ENCODE assay signal across 1 cellular context in the genomic region with DNA sequence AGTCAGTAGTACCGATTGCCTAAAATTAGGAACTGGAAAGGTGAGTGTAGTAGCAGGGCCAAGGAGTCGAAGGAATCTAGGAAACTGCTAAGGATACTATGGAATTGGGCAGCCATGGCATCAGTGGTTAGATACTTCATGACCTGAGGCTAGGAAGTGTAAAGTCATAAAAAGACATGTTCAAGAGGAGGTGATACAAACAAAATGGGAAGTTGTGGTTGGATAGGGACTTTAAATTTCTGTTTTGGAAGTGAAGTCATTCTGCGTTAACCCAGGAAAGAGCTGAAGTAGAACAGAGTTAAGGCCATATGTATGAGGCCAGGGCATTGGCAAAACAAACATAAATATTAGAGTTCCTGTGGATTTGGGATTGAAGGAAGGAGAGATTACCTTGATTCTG.
A peak's percentile ranks its signal among the peaks of the same experiment; 100 is the strongest.
TF ChIP-seq lines count a peak whose summit lies in the region.

No MANE protein-coding gene starts in this region.

TF ChIP-seq in GM12878, 131 proteins besides CTCF, POLR2A, EP300 and RAD21 (continued from another document):
- TF ChIP-seq, protein P1, sequence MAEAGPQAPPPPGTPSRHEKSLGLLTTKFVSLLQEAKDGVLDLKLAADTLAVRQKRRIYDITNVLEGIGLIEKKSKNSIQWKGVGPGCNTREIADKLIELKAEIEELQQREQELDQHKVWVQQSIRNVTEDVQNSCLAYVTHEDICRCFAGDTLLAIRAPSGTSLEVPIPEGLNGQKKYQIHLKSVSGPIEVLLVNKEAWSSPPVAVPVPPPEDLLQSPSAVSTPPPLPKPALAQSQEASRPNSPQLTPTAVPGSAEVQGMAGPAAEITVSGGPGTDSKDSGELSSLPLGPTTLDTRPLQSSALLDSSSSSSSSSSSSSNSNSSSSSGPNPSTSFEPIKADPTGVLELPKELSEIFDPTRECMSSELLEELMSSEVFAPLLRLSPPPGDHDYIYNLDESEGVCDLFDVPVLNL (IDR thresholded peaks at IDR 0.05; ENCODE audit: low read depth, low read length) = no peak
- TF ChIP-seq HDAC6 (IDR thresholded peaks at IDR 0.05; ENCODE audit: unreplicated experiment) (no peak), NR2C1 (IDR thresholded peaks at IDR 0.05) (no peak), IRF4 (IDR thresholded peaks at IDR 0.05; ENCODE audit: low read depth, low read length) (no peak), POLR2AphosphoS5 (IDR thresholded peaks at IDR 0.05; ENCODE audit: low read length) (no peak), EED (IDR thresholded peaks at IDR 0.05; ENCODE audit: low read depth) (peak; percentile 74), CEBPB (IDR thresholded peaks at IDR 0.05; ENCODE audit: borderline replicate concordance in 1 of 2, low read depth in 2 of 2, low read length in 2 of 2) (no peak), ATF7 (IDR thresholded peaks at IDR 0.05; ENCODE audit: low read depth) (peak; percentile 60; the same call in 1 of the 2 replicates), CBFB (IDR thresholded peaks at IDR 0.05; ENCODE audit: low read depth) (no peak), PAX8 (IDR thresholded peaks at IDR 0.05) (no peak), LARP7 (IDR thresholded peaks at IDR 0.05) (no peak), CBX5 (IDR thresholded peaks at IDR 0.05; ENCODE audit: low read depth) (no peak), FOXK2 (IDR thresholded peaks at IDR 0.05) (no peak)
- TF ChIP-seq, protein P2, sequence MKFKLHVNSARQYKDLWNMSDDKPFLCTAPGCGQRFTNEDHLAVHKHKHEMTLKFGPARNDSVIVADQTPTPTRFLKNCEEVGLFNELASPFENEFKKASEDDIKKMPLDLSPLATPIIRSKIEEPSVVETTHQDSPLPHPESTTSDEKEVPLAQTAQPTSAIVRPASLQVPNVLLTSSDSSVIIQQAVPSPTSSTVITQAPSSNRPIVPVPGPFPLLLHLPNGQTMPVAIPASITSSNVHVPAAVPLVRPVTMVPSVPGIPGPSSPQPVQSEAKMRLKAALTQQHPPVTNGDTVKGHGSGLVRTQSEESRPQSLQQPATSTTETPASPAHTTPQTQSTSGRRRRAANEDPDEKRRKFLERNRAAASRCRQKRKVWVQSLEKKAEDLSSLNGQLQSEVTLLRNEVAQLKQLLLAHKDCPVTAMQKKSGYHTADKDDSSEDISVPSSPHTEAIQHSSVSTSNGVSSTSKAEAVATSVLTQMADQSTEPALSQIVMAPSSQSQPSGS (IDR thresholded peaks at IDR 0.05; ENCODE audit: low read length) = peak; percentile 63; the same call in 1 of the 2 replicates
- TF ChIP-seq, protein P3, sequence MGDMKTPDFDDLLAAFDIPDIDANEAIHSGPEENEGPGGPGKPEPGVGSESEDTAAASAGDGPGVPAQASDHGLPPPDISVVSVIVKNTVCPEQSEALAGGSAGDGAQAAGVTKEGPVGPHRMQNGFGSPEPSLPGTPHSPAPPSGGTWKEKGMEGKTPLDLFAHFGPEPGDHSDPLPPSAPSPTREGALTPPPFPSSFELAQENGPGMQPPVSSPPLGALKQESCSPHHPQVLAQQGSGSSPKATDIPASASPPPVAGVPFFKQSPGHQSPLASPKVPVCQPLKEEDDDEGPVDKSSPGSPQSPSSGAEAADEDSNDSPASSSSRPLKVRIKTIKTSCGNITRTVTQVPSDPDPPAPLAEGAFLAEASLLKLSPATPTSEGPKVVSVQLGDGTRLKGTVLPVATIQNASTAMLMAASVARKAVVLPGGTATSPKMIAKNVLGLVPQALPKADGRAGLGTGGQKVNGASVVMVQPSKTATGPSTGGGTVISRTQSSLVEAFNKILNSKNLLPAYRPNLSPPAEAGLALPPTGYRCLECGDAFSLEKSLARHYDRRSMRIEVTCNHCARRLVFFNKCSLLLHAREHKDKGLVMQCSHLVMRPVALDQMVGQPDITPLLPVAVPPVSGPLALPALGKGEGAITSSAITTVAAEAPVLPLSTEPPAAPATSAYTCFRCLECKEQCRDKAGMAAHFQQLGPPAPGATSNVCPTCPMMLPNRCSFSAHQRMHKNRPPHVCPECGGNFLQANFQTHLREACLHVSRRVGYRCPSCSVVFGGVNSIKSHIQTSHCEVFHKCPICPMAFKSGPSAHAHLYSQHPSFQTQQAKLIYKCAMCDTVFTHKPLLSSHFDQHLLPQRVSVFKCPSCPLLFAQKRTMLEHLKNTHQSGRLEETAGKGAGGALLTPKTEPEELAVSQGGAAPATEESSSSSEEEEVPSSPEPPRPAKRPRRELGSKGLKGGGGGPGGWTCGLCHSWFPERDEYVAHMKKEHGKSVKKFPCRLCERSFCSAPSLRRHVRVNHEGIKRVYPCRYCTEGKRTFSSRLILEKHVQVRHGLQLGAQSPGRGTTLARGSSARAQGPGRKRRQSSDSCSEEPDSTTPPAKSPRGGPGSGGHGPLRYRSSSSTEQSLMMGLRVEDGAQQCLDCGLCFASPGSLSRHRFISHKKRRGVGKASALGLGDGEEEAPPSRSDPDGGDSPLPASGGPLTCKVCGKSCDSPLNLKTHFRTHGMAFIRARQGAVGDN (IDR thresholded peaks at IDR 0.05) = peak; percentile 57; the same call in 1 of the 2 replicates
- TF ChIP-seq, protein P4, sequence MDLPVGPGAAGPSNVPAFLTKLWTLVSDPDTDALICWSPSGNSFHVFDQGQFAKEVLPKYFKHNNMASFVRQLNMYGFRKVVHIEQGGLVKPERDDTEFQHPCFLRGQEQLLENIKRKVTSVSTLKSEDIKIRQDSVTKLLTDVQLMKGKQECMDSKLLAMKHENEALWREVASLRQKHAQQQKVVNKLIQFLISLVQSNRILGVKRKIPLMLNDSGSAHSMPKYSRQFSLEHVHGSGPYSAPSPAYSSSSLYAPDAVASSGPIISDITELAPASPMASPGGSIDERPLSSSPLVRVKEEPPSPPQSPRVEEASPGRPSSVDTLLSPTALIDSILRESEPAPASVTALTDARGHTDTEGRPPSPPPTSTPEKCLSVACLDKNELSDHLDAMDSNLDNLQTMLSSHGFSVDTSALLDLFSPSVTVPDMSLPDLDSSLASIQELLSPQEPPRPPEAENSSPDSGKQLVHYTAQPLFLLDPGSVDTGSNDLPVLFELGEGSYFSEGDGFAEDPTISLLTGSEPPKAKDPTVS (IDR thresholded peaks at IDR 0.05; ENCODE audit: low read depth, low read length) = no peak
